16 cellular contexts compared by ENCODE assay signal in genomic region chr4:79864470-79865190, GRCh38.
DNase-seq lines count a peak whose midpoint lies in the region; ATAC-seq, FAIRE-seq and TF ChIP-seq lines count a peak whose summit lies in the region.
"Had no signal": no experiment of that assay in that cellular context is flagged by ENCODE, and none has a peak within 500 bp of the region (broad histone marks: within the 10 kb centered on the region; RNA-seq: fewer than 3 reads in every experiment).

No MANE protein-coding gene starts in this region.

- ATAC-seq in GM18907 (IDR thresholded peaks at IDR 0.05; ENCODE audit: unreplicated experiment) (no peak), pancreas (no peak), GM19452 (IDR thresholded peaks at IDR 0.05; ENCODE audit: unreplicated experiment) (no peak), HG02884 (IDR thresholded peaks at IDR 0.05; ENCODE audit: unreplicated experiment) (no peak)
- ATAC-seq: GM12878 had no signal

- DNase-seq in A172 (ENCODE audit: low spot score) (peak; percentile 0), NCI-H1105 treated with DMSO at 0.1 percent for 48 hours (lab: John Stamatoyannopoulos, UW) (peak; percentile 62), NCI-H524 treated with DMSO at 0.1 percent for 48 hours (lab: John Stamatoyannopoulos, UW) (peak; percentile 31), astrocyte of the hippocampus (ENCODE audit: low read depth, low spot score) (peak; percentile 40), pancreas (no peak)
- DNase-seq: activated T-cell treated with anti-CD3 and anti-CD28 coated beads for 4 hours; CD4-positive, alpha-beta memory T cell; esophagus squamous epithelium; head of caudate nucleus; NCI-H2171 had no signal

- intact Hi-C loops in pancreas (cut with DNase I) = no loop called here

- H3K4me1 ChIP-seq in pancreas = no peaks in the 10 kb centered on the region
- H3K4me1 ChIP-seq: esophagus squamous epithelium had no signal

- H3K27ac ChIP-seq in pancreas = no peak overlapping the region
- H3K27ac ChIP-seq: esophagus squamous epithelium had no signal

- no peak for TF ChIP-seq CTCF in pancreas (IDR thresholded peaks at IDR 0.05)

- 39 to 40% methylated on average over 3 of the region's 3 CpGs for WGBS in pancreas, 2 donors

- H3K27me3 ChIP-seq in pancreas = no peaks in the 10 kb centered on the region
- H3K27me3 ChIP-seq: esophagus squamous epithelium had no signal

- H3K36me3 ChIP-seq in pancreas = no peaks in the 10 kb centered on the region
- H3K36me3 ChIP-seq: esophagus squamous epithelium had no signal

- H3K9me3 ChIP-seq in pancreas = no peaks in the 10 kb centered on the region
- H3K9me3 ChIP-seq: esophagus squamous epithelium had no signal

- no peak for FAIRE-seq in pancreas (lab: Jason Lieb, UNC)
- FAIRE-seq: GM12878, H1, TTC549 had no signal

- H3K4me3 ChIP-seq in pancreas = no peak overlapping the region
- H3K4me3 ChIP-seq: esophagus squamous epithelium, GM12878 had no signal

Comparison
In these comparisons a context has a peak if more than half of its experiments do, and no peak if none do; other contexts are left out.
1. DNase-seq: peak in A172 (single experiment), NCI-H1105 treated with DMSO at 0.1 percent for 48 hours (single experiment), NCI-H524 treated with DMSO at 0.1 percent for 48 hours (single experiment) and astrocyte of the hippocampus (single experiment); none in pancreas (0 of 6).